Comparison of ENCODE assay signal across 17 cellular contexts in the genomic region with DNA sequence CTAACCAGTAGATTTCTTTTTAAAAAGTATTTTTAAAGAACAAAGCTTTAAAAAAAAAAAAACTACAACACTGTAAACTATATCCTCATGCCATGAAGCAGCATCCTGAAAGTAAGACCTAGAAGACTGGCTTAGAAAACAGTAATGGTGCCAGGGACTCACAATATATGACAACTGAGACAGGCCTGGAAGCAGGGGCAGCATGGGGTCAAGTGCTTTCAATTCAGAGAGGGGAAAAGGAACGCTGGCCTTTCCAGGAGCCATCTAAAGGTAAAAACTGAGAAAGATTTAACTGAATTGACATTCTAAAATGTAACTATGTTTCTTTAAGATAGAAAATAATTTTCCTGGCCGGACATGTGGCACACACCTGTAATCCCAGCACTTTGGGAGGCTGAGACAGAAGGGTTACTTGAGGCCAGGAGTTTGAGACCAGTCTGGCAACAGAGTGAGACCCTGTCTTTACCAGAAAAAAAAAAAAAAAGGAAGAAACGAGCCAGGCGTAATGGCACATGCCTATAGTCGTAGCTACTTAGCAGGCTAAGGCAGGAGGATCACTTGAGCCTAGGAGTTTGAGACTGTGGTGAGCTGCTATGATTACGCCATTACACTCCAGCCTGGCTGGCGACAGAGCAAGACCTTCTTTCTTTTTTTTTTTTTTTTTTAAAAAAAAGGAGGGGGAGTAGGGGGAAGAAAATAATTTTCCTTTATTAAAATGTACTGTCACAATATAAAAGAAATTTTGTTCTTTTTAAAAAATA. TPM values are rescaled to one million over a fixed set of nuclear protein-coding genes. Genes with fewer than 3 reads are reported as not detected.
DNase-seq lines count a peak whose midpoint lies in the region; ATAC-seq, FAIRE-seq and TF ChIP-seq lines count a peak whose summit lies in the region.
"Had no signal": no experiment of that assay in that cellular context is flagged by ENCODE, and none has a peak within 500 bp of the region (broad histone marks: within the 10 kb centered on the region; RNA-seq: fewer than 3 reads in every experiment).

No MANE protein-coding gene starts in this region.

- 44% methylated on average over 7 of the region's 7 CpGs for WGBS in smooth muscle cell (ENCODE audit: low lambda C conversion rate)
- WGBS in HepG2 (ENCODE audit: low lambda C conversion rate) = 97% methylated on average over 7 of the region's 7 CpGs

- TF ChIP-seq POLR2A in HepG2 (IDR thresholded peaks at IDR 0.05; ENCODE audit: insufficient read depth in 1 of 2, low read depth in 2 of 2, low read length in 2 of 2) = no peak

- H3K36me3 Mint-ChIP-seq in effector memory CD8-positive, alpha-beta T cell (ENCODE audit: insufficient read depth) = peaks cover 13% of the 10 kb centered on the region

- H3K27ac Mint-ChIP-seq in effector memory CD8-positive, alpha-beta T cell = peak overlapping the region; percentile 29 to 55
- H3K27ac Mint-ChIP-seq: activated CD8-positive, alpha-beta T cell treated with anti-CD3 and anti-CD28 coated beads for 36 hours had no signal

- ATAC-seq in effector memory CD8-positive, alpha-beta T cell (replicated peaks) = no peak
- no peak for ATAC-seq in HepG2
- ATAC-seq: activated CD8-positive, alpha-beta T cell treated with anti-CD3 and anti-CD28 coated beads for 36 hours; activated T-cell treated with anti-CD3 and anti-CD28 coated beads, Interleukin-2, amount 50 U/mL, for 72 hours; left cardiac atrium had no signal

- DNase-seq in NCI-H82 (lab: John Stamatoyannopoulos, UW) (peak; percentile 12), NCI-H82 treated with DMSO at 0.1 percent for 48 hours (lab: John Stamatoyannopoulos, UW; ENCODE audit: unreplicated experiment) (no peak), NOMO-1 (lab: John Stamatoyannopoulos, UW; ENCODE audit: unreplicated experiment in 2 of 2) (peak; percentile 41 to 49), smooth muscle cell (lab: John Stamatoyannopoulos, UW; ENCODE audit: unreplicated experiment) (no peak), HepG2 (ENCODE audit: low spot score) (no peak), middle frontal gyrus (ENCODE audit: extremely low spot score, low spot score) (no peak), NAMALWA (ENCODE audit: low spot score) (no peak)
- no peak for DNase-seq in effector memory CD8-positive, alpha-beta T cell
- DNase-seq: activated CD8-positive, alpha-beta T cell treated with anti-CD3 and anti-CD28 coated beads for 36 hours; activated T-cell treated with anti-CD3 and anti-CD28 coated beads, Interleukin-2, amount 50 U/mL, for 72 hours; caudate nucleus; CD4-positive, CD25-positive, alpha-beta regulatory T cell; DMS79 treated with DMSO at 0.1 percent for 48 hours; hypothalamus; left cardiac atrium; NCI-H1105; transverse colon had no signal

- H3K27ac ChIP-seq in smooth muscle cell (ENCODE audit: low read depth) (peak overlapping the region; percentile 76), HepG2 (ENCODE audit: extremely low read length, insufficient read depth, low read length) (no peak overlapping the region)

- no peak overlapping the region for H3K4me3 Mint-ChIP-seq in effector memory CD8-positive, alpha-beta T cell
- H3K4me3 Mint-ChIP-seq: activated CD8-positive, alpha-beta T cell treated with anti-CD3 and anti-CD28 coated beads for 36 hours; activated T-cell treated with anti-CD3 and anti-CD28 coated beads, Interleukin-2, amount 50 U/mL, for 72 hours; CD4-positive, CD25-positive, alpha-beta regulatory T cell had no signal

- BruUV-seq in HepG2 (replicated peaks; lab: Mats Ljungman, UMichigan) = no TSS peak

- H4K20me1 ChIP-seq in smooth muscle cell (ENCODE audit: low read depth) (no peaks in the 10 kb centered on the region), HepG2 (ENCODE audit: insufficient read depth, low read length) (no peaks in the 10 kb centered on the region)

- peaks cover 15% of the 10 kb centered on the region for H3F3A ChIP-seq in smooth muscle cell (ENCODE audit: low read depth)

- TF ChIP-seq CTCF in smooth muscle cell (IDR thresholded peaks at IDR 0.05; ENCODE audit: borderline replicate concordance, insufficient read depth, poor library complexity, severe bottlenecking) = no peak
- no peak for TF ChIP-seq CTCF in HepG2 (CRISPR knock-in tag; IDR thresholded peaks at IDR 0.05)

- H3K4me1 ChIP-seq in smooth muscle cell (ENCODE audit: low read depth) (peaks cover 4% of the 10 kb centered on the region), HepG2 (ENCODE audit: insufficient read depth, low read length) (peaks cover 9% of the 10 kb centered on the region; the same call in 1 of the 2 replicates)

- CTCF ChIA-PET in HepG2 (lab: Yijun Ruan, JAX; ENCODE audit: low intra/inter-chr PET ratio, low total read pairs) = no interaction called here

- no peaks in the 10 kb centered on the region for H3K9me3 Mint-ChIP-seq in effector memory CD8-positive, alpha-beta T cell
- H3K9me3 Mint-ChIP-seq: activated CD8-positive, alpha-beta T cell treated with anti-CD3 and anti-CD28 coated beads for 36 hours; activated T-cell treated with anti-CD3 and anti-CD28 coated beads, Interleukin-2, amount 50 U/mL, for 72 hours; CD4-positive, CD25-positive, alpha-beta regulatory T cell had no signal

- POLR2A ChIA-PET in HepG2 (lab: Yijun Ruan, JAX) = no interaction called here

- no peaks in the 10 kb centered on the region for H3K27me3 ChIP-seq in smooth muscle cell (ENCODE audit: low read depth)
- no peaks in the 10 kb centered on the region for H3K27me3 ChIP-seq in HepG2 (ENCODE audit: control insufficient read depth in 1 of 2, insufficient read depth in 2 of 2, low read length in 2 of 2)
- H3K27me3 ChIP-seq: transverse colon had no signal

- peaks cover 6 to 18% of the 10 kb centered on the region in 2 donors for H3K4me1 Mint-ChIP-seq in effector memory CD8-positive, alpha-beta T cell (ENCODE audit: low read depth in 2 of 2)

- H3K27me3 Mint-ChIP-seq in effector memory CD8-positive, alpha-beta T cell = no peaks in the 10 kb centered on the region
- H3K27me3 Mint-ChIP-seq: activated CD8-positive, alpha-beta T cell treated with anti-CD3 and anti-CD28 coated beads for 36 hours; CD4-positive, CD25-positive, alpha-beta regulatory T cell had no signal

- no peaks in the 10 kb centered on the region for H3K79me2 ChIP-seq in smooth muscle cell (ENCODE audit: low read depth)
- H3K79me2 ChIP-seq in HepG2 (ENCODE audit: insufficient read depth, low read length) = no peaks in the 10 kb centered on the region

- H3K9ac ChIP-seq in smooth muscle cell (ENCODE audit: low read depth) (peak overlapping the region; percentile 9), HepG2 (ENCODE audit: insufficient read depth, low read depth, low read length) (no peak overlapping the region)

- in situ Hi-C loops in HepG2 (cut with HindIII; ENCODE audit: extremely low pct_ligation_motif_present, low pct_unique_long_range_greater_than_20kb) = loop anchor here (5.0 kb wide), 1 partner anchor 147 kb away; no protein-coding TSS in a partner anchor

- no peak overlapping the region for H3K4me3 ChIP-seq in smooth muscle cell
- H3K4me3 ChIP-seq in HepG2 (replicated peaks in 1 of 3; ENCODE audit: insufficient read depth in 1 of 3, low read depth in 2 of 3, low read length in 3 of 3) = no peak overlapping the region
- H3K4me3 ChIP-seq: transverse colon had no signal

- H3K4me2 ChIP-seq in smooth muscle cell = peak overlapping the region; percentile 55
- H3K4me2 ChIP-seq in HepG2 (ENCODE audit: low read depth, low read length) = no peak overlapping the region

- TF ChIP-seq RAD21 in HepG2 (CRISPR knock-in tag; IDR thresholded peaks at IDR 0.05) = no peak

- H3K36me3 ChIP-seq in smooth muscle cell (ENCODE audit: low read depth) (peaks cover 11% of the 10 kb centered on the region), HepG2 (replicated peaks in 1 of 2; ENCODE audit: control insufficient read depth in 1 of 2, insufficient read depth in 2 of 2, low read length in 2 of 2) (peaks cover 7 to 54% of the 10 kb centered on the region in 2 experiments)

- TF ChIP-seq EP300 in HepG2 (IDR thresholded peaks at IDR 0.05; ENCODE audit: low read depth in 2 of 2, low read length in 2 of 2) (no peak), HepG2 (CRISPR knock-in tag; IDR thresholded peaks at IDR 0.05; ENCODE audit: borderline replicate concordance) (no peak)

- H3K9me3 ChIP-seq in smooth muscle cell (replicated peaks; ENCODE audit: low read depth) = no peaks in the 10 kb centered on the region
- no peaks in the 10 kb centered on the region for H3K9me3 ChIP-seq in HepG2 (ENCODE audit: low read length)
- H3K9me3 ChIP-seq: transverse colon had no signal

- FAIRE-seq in HepG2 (lab: Jason Lieb, UNC) = no peak

- no peak overlapping the region for H2AFZ ChIP-seq in smooth muscle cell (ENCODE audit: low read depth)
- no peak overlapping the region for H2AFZ ChIP-seq in HepG2 (ENCODE audit: low read length)

- intact Hi-C loops in HepG2 (cut with micrococcal nuclease; ENCODE audit: unreplicated experiment) = loop anchor here (5.0 kb wide), 2 partner anchors 37 to 212 kb away; no protein-coding TSS in a partner anchor

TF ChIP-seq in HepG2, 621 proteins besides CTCF, POLR2A, EP300 and RAD21 (continues in another document):
- TF ChIP-seq, protein P1, sequence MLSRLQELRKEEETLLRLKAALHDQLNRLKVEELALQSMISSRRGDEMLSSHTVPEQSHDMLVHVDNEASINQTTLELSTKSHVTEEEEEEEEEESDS (CRISPR knock-in tag; IDR thresholded peaks at IDR 0.05; ENCODE audit: borderline replicate concordance) = no peak

RNA-seq across cellular contexts. Expression of gene SLC35D1, which starts 54.1 kb away (rescaled TPM):
- 28.2 and 29.9 TPM in 2 replicates for total RNA-seq in smooth muscle cell
- polyA plus RNA-seq in smooth muscle cell = 8.6 and 13.3 TPM in 2 replicates
- 30.6 and 41.5 TPM in 2 replicates for total RNA-seq in HepG2 (2016; rRNA removed; fragmentation: Illumina TruSeq; extraction: Trizol)
- total RNA-seq in HepG2 (2016; cell fraction: cytosol; rRNA removed; fragmentation: Illumina TruSeq; extraction: Trizol; ENCODE audit: low read depth) = 2.9 and 3.0 TPM in 2 replicates
- total RNA-seq in HepG2 (2016; cell fraction: insoluble cytoplasmic fraction; rRNA removed; fragmentation: Illumina TruSeq; extraction: Trizol) = 29.9 and 41.4 TPM in 2 replicates
- 13.4 and 16.1 TPM in 2 replicates for total RNA-seq in HepG2 (2016; cell fraction: membrane; rRNA removed; fragmentation: Illumina TruSeq; extraction: Trizol)
- 48.7 and 57.0 TPM in 2 replicates for total RNA-seq in HepG2 (2016; cell fraction: nucleus; rRNA removed; fragmentation: Illumina TruSeq; extraction: Trizol)
- 10.1 and 12.4 TPM in 2 replicates for polyA plus RNA-seq in HepG2 (2011; rRNA removed)
- 7.3 and 12.6 TPM in 2 replicates for polyA plus RNA-seq in HepG2 (2011; cell fraction: cytosol; rRNA removed)
- 8.6 and 11.3 TPM in 2 replicates for polyA plus RNA-seq in HepG2 (2011; cell fraction: nucleus; rRNA removed)
- 9.1 and 11.5 TPM in 2 replicates for polyA plus RNA-seq in HepG2 (2012)
- 1.6 and 1.7 TPM in 2 replicates for polyA plus RNA-seq in HepG2 (2016; cell fraction: cytosol; fragmentation: Illumina TruSeq; extraction: Trizol; ENCODE audit: low read depth)
- 18.8 and 18.9 TPM in 2 replicates for polyA plus RNA-seq in HepG2 (2016; cell fraction: insoluble cytoplasmic fraction; fragmentation: Illumina TruSeq; extraction: Trizol; ENCODE audit: low read depth)
- polyA plus RNA-seq in HepG2 (2016; cell fraction: membrane; fragmentation: Illumina TruSeq; extraction: Trizol; ENCODE audit: low read depth) = 5.4 and 5.9 TPM in 2 replicates
- polyA plus RNA-seq in HepG2 (2016; cell fraction: nucleus; fragmentation: Illumina TruSeq; extraction: Trizol; ENCODE audit: insufficient read depth, low read depth) = 33.7 and 34.0 TPM in 2 replicates
- polyA minus RNA-seq in HepG2 (2011; rRNA and poly(A)+ RNA removed; ENCODE audit: low replicate concordance) = 13.8 and 25.4 TPM in 2 replicates
- 16.4 and 16.8 TPM in 2 replicates for polyA minus RNA-seq in HepG2 (2011; cell fraction: cytosol; rRNA and poly(A)+ RNA removed)
- polyA minus RNA-seq in HepG2 (2011; cell fraction: nucleus; rRNA and poly(A)+ RNA removed) = 35.3 and 36.4 TPM in 2 replicates

Comparison
In these comparisons a context has a peak if more than half of its experiments do, and no peak if none do; other contexts are left out.
1. DNase-seq: peak in NCI-H82 (single experiment) and NOMO-1 (2 of 2); none in NCI-H82 treated with DMSO at 0.1 percent for 48 hours (single experiment), effector memory CD8-positive, alpha-beta T cell (0 of 3), smooth muscle cell (single experiment), HepG2 (single experiment), middle frontal gyrus (single experiment) and NAMALWA (single experiment).